Comparison of ENCODE assay signal across 19 cellular contexts in the genomic region with DNA sequence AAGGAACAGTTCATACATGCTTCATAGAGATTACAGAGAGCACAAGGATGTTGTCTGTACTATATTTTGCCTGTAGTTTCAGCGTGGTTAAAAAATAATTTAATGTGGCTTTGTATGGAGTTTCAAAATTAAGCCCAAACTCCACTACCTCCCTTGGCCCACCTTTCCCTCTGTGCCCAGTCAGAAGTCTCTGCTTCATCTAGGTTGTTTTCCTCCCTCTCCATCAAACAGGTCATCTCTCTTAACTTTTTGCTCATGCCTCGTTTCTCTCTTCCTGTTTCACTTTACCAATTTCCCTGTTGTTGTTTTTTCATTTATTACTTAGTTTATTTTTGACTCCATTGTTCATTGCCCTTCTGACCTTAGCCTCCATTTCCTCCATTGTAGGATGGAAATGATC.
"Had no signal": no experiment of that assay in that cellular context is flagged by ENCODE, and none has a peak within 500 bp of the region (broad histone marks: within the 10 kb centered on the region; RNA-seq: fewer than 3 reads in every experiment).

No MANE protein-coding gene starts in this region.

- H3K4me3 Mint-ChIP-seq: activated CD4-positive, alpha-beta memory T cell treated with anti-CD3 and anti-CD28 coated beads, Interleukin-2, amount 10 ng/mL, durations not matched to agents 7 days and 5 days; activated CD4-positive, alpha-beta T cell treated with anti-CD3 and anti-CD28 coated beads, Interleukin-2, amount 10 ng/mL, durations not matched to agents 24 days and 14 days; activated naive CD4-positive, alpha-beta T cell treated with anti-CD3 and anti-CD28 coated beads, Interleukin-2, amount 10 ng/mL, durations not matched to agents 7 days and 5 days; naive thymus-derived CD4-positive, alpha-beta T cell; neural crest cell; stimulated activated naive B cell treated with anti-CD40 and anti-IgM and Interleukin-4, amounts not matched to agents 10 μg/mL and 1 μg/mL and 100 μg/mL, for 72 hours had no signal

- H3K36me3 Mint-ChIP-seq: activated naive CD4-positive, alpha-beta T cell treated with anti-CD3 and anti-CD28 coated beads, Interleukin-2, amount 10 ng/mL, durations not matched to agents 7 days and 5 days; naive thymus-derived CD4-positive, alpha-beta T cell; stimulated activated naive B cell treated with anti-CD40 and anti-IgM and Interleukin-4, amounts not matched to agents 10 μg/mL and 1 μg/mL and 100 μg/mL, for 72 hours had no signal

- H3K27me3 ChIP-seq: colonic mucosa, transverse colon had no signal

- ATAC-seq: activated CD4-positive, CD25-positive, alpha-beta regulatory T cell treated with anti-CD3 and anti-CD28 coated beads, Interleukin-2, amount 50 U/mL, for 24 hours; left lobe of liver; lower lobe of right lung; naive thymus-derived CD4-positive, alpha-beta T cell; sciatic nerve; stimulated activated naive B cell treated with anti-CD40 and anti-IgM and Interleukin-4, amounts not matched to agents 10 μg/mL and 1 μg/mL and 100 μg/mL, for 72 hours had no signal

- H3K4me3 ChIP-seq: colonic mucosa, lower lobe of right lung, transverse colon had no signal

- H3K9me3 Mint-ChIP-seq: activated CD4-positive, alpha-beta memory T cell treated with anti-CD3 and anti-CD28 coated beads, Interleukin-2, amount 10 ng/mL, durations not matched to agents 7 days and 5 days; activated CD4-positive, alpha-beta T cell treated with anti-CD3 and anti-CD28 coated beads, Interleukin-2, amount 10 ng/mL, durations not matched to agents 24 days and 14 days; activated naive CD4-positive, alpha-beta T cell treated with anti-CD3 and anti-CD28 coated beads, Interleukin-2, amount 10 ng/mL, durations not matched to agents 7 days and 5 days had no signal

- H3K4me1 Mint-ChIP-seq: activated CD4-positive, alpha-beta memory T cell treated with anti-CD3 and anti-CD28 coated beads, Interleukin-2, amount 10 ng/mL, durations not matched to agents 7 days and 5 days; activated CD4-positive, alpha-beta T cell treated with anti-CD3 and anti-CD28 coated beads, Interleukin-2, amount 10 ng/mL, durations not matched to agents 24 days and 14 days; activated naive CD4-positive, alpha-beta T cell treated with anti-CD3 and anti-CD28 coated beads, Interleukin-2, amount 10 ng/mL, durations not matched to agents 7 days and 5 days; naive thymus-derived CD4-positive, alpha-beta T cell; stimulated activated naive B cell treated with anti-CD40 and anti-IgM and Interleukin-4, amounts not matched to agents 10 μg/mL and 1 μg/mL and 100 μg/mL, for 72 hours had no signal

- H3K9me3 ChIP-seq: colonic mucosa, lower lobe of right lung, transverse colon had no signal

- H3K36me3 ChIP-seq: colonic mucosa, lower lobe of right lung, transverse colon had no signal

- H3K27ac ChIP-seq: colonic mucosa, lower lobe of right lung, transverse colon had no signal

- H3K4me1 ChIP-seq: colonic mucosa, lower lobe of right lung, transverse colon had no signal

- H3K27ac Mint-ChIP-seq: activated CD4-positive, alpha-beta memory T cell treated with anti-CD3 and anti-CD28 coated beads, Interleukin-2, amount 10 ng/mL, durations not matched to agents 7 days and 5 days; activated CD4-positive, alpha-beta T cell treated with anti-CD3 and anti-CD28 coated beads, Interleukin-2, amount 10 ng/mL, durations not matched to agents 24 days and 14 days; activated naive CD4-positive, alpha-beta T cell treated with anti-CD3 and anti-CD28 coated beads, Interleukin-2, amount 10 ng/mL, durations not matched to agents 7 days and 5 days; naive thymus-derived CD4-positive, alpha-beta T cell; stimulated activated naive B cell treated with anti-CD40 and anti-IgM and Interleukin-4, amounts not matched to agents 10 μg/mL and 1 μg/mL and 100 μg/mL, for 72 hours had no signal

- DNase-seq: activated CD4-positive, alpha-beta memory T cell treated with anti-CD3 and anti-CD28 coated beads, Interleukin-2, amount 10 ng/mL, durations not matched to agents 7 days and 5 days; activated CD4-positive, alpha-beta T cell treated with anti-CD3 and anti-CD28 coated beads, Interleukin-2, amount 10 ng/mL, durations not matched to agents 24 days and 14 days; activated effector memory CD4-positive, alpha-beta T cell treated with anti-CD3 and anti-CD28 coated beads, Interleukin-2, amount 50 U/mL, for 16 hours; activated naive CD4-positive, alpha-beta T cell treated with anti-CD3 and anti-CD28 coated beads, Interleukin-2, amount 10 ng/mL, durations not matched to agents 7 days and 5 days; amygdala; colonic mucosa; foreskin fibroblast; kidney; lower lobe of right lung; naive thymus-derived CD4-positive, alpha-beta T cell; posterior cingulate gyrus; small intestine; stimulated activated CD4-positive, alpha-beta T cell treated with anti-CD3 and anti-CD28 coated beads, Interleukin-2, amount 100 ng/mL, for 24 hours; stimulated activated naive B cell treated with anti-CD40 and anti-IgM and Interleukin-4, amounts not matched to agents 10 μg/mL and 1 μg/mL and 100 μg/mL, for 72 hours; transverse colon had no signal
